In the genomic region with DNA sequence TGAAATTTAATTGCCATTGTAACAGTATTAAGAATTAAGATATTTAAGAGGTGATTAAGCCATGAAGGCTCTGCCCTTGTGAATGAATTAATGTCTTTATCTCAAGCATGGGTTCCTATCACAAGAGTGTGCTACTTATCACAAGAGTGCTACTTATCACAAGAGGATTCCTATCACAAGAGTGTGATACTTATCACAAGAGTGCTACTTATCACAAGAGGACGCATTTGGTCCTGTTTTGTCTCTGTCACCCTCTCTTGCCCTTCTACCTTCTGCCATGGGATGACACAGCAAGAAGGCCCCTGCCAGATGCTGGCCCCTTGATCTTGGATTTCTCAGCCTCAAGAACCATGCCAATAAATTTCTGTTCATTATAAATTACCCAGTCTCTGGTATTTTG, we compare ENCODE assay signal across 1 cellular context.
TF ChIP-seq lines count a peak whose summit lies in the region.

No MANE protein-coding gene starts in this region.

TF ChIP-seq in IMR-90, 13 proteins besides CTCF, POLR2A, EP300 and RAD21 (continued from another document):
- TF ChIP-seq MAFK (IDR thresholded peaks at IDR 0.05; ENCODE audit: low read depth, low read length) (no peak), SMC3 (IDR thresholded peaks at IDR 0.05; ENCODE audit: low read depth, low read length) (no peak), RCOR1 (IDR thresholded peaks at IDR 0.05; ENCODE audit: insufficient replicate concordance, low read length) (no peak), CEBPB (IDR thresholded peaks at IDR 0.05; ENCODE audit: low read depth, low read length) (no peak), RFX5 (IDR thresholded peaks at IDR 0.05; ENCODE audit: low read depth, low read length) (no peak)
TF ChIP-seq in IMR-90: peak in this region for 0.
